18 cellular contexts compared by ENCODE assay signal in the genomic region with DNA sequence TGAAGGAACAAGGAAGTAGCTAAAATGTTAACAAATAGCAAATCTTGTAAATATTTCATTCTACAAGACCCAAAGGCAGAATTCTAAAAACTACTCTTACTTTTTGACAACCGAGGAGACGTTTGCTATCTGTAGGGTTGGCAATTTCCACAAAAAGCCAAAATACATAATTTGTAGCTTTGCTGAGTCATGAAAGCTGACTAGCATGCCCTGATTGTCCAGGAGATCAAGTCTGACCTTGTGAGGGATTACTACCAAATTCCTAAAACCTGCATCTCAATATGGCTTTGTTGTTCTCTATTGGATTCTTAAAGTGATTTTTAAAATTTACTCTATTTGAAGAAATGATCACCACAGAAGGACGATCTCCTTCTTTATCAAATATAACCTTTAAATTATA. TPM values are rescaled to one million over a fixed set of nuclear protein-coding genes. Genes with fewer than 3 reads are reported as not detected.
DNase-seq lines count a peak whose midpoint lies in the region; FAIRE-seq and TF ChIP-seq lines count a peak whose summit lies in the region.
"Had no signal": no experiment of that assay in that cellular context is flagged by ENCODE, and none has a peak within 500 bp of the region (broad histone marks: within the 10 kb centered on the region; RNA-seq: fewer than 3 reads in every experiment).

No MANE protein-coding gene starts in this region.

- no peak overlapping the region for H3K14ac ChIP-seq in mesenchymal stem cell (ENCODE audit: low read length in 2 of 2)

- H3K36me3 Mint-ChIP-seq in activated naive CD8-positive, alpha-beta T cell treated with anti-CD3 and anti-CD28 coated beads for 36 hours: peaks cover 47% of the 10 kb centered on the region
- H3K36me3 Mint-ChIP-seq in Caco-2 (ENCODE audit: insufficient read depth, unreplicated experiment): peaks cover 81% of the 10 kb centered on the region

- H3K4me2 ChIP-seq in mesenchymal stem cell (ENCODE audit: low read length, poor library complexity, severe bottlenecking): no peak overlapping the region

- 100% methylated on average over 3 of the region's 3 CpGs for WGBS in mesenchymal stem cell
- 66 to 78% (median 74%) methylated on average over 3 of the region's 3 CpGs for WGBS in stomach, 5 donors

- no TSS peak for BruUV-seq in Caco-2 (replicated peaks; lab: Mats Ljungman, UMichigan)

- no peaks in the 10 kb centered on the region for H3K27me3 Mint-ChIP-seq in activated naive CD8-positive, alpha-beta T cell treated with anti-CD3 and anti-CD28 coated beads for 36 hours
- H3K27me3 Mint-ChIP-seq in Caco-2 (ENCODE audit: insufficient read depth, unreplicated experiment): no peaks in the 10 kb centered on the region

- H3K4me3 ChIP-seq in ACC112 (ENCODE audit: low read depth, low read length) (no peak overlapping the region), mesenchymal stem cell (ENCODE audit: insufficient read depth in 1 of 2, low read depth in 1 of 2, low read length in 2 of 2) (peak overlapping the region in 1 of 2 experiments; percentile 46), Caco-2 (ENCODE audit: low read depth, low read length) (no peak overlapping the region), stomach (no peak overlapping the region)
- H3K4me3 ChIP-seq: prostate gland had no signal

- H3K9ac ChIP-seq in mesenchymal stem cell (ENCODE audit: low read length): peak overlapping the region; percentile 71

- H3K9me3 ChIP-seq in mesenchymal stem cell (ENCODE audit: control insufficient read depth, low read length) (no peaks in the 10 kb centered on the region), Caco-2 (no peaks in the 10 kb centered on the region), stomach (no peaks in the 10 kb centered on the region)
- H3K9me3 ChIP-seq: prostate gland had no signal

- no peak for TF ChIP-seq POLR2A in stomach (IDR thresholded peaks at IDR 0.05)

- H3K36me3 ChIP-seq in ACC112 (ENCODE audit: insufficient read depth, low read length): peaks cover 24% of the 10 kb centered on the region
- peaks cover 38 to 85% of the 10 kb centered on the region in 2 experiments for H3K36me3 ChIP-seq in mesenchymal stem cell (ENCODE audit: control insufficient read depth in 1 of 2, insufficient read depth in 2 of 2, low read depth in 1 of 2, low read length in 2 of 2)
- H3K36me3 ChIP-seq in Caco-2 (ENCODE audit: control insufficient read depth, insufficient read depth, low read length): no peaks in the 10 kb centered on the region; the same call in 1 of the 2 replicates
- peaks cover 76 to 100% (median 100%) of the 10 kb centered on the region in 4 donors for H3K36me3 ChIP-seq in stomach

- CTCF ChIA-PET in Caco-2 (lab: Charles Lee): no interaction called here

- H3K4me1 Mint-ChIP-seq in activated naive CD8-positive, alpha-beta T cell treated with anti-CD3 and anti-CD28 coated beads for 36 hours: peaks cover 46% of the 10 kb centered on the region
- peaks cover 4% of the 10 kb centered on the region for H3K4me1 Mint-ChIP-seq in Caco-2 (ENCODE audit: low read depth, unreplicated experiment)

- no peak overlapping the region for H3K4me3 Mint-ChIP-seq in activated naive CD8-positive, alpha-beta T cell treated with anti-CD3 and anti-CD28 coated beads for 36 hours
- no peak overlapping the region for H3K4me3 Mint-ChIP-seq in Caco-2 (ENCODE audit: unreplicated experiment)

- no peak overlapping the region for H3K4ac ChIP-seq in mesenchymal stem cell (ENCODE audit: low read depth in 1 of 2, low read length in 2 of 2)

- peak overlapping the region; percentile 87 for H3K27ac Mint-ChIP-seq in activated naive CD8-positive, alpha-beta T cell treated with anti-CD3 and anti-CD28 coated beads for 36 hours
- no peak overlapping the region for H3K27ac Mint-ChIP-seq in Caco-2 (ENCODE audit: unreplicated experiment)

- H3K27ac ChIP-seq in ACC112 (ENCODE audit: low read depth, low read length): peak overlapping the region; percentile 48
- H3K27ac ChIP-seq in mesenchymal stem cell (ENCODE audit: low read length, poor library complexity, severe bottlenecking): no peak overlapping the region
- peak overlapping the region in 1 of 5 donors; percentile 22 for H3K27ac ChIP-seq in stomach
- H3K27ac ChIP-seq: C4-2B, prostate gland had no signal

- peaks cover 11% of the 10 kb centered on the region for H3K4me1 ChIP-seq in ACC112 (ENCODE audit: control insufficient read depth, insufficient read depth, low read length, unreplicated experiment)
- no peaks in the 10 kb centered on the region for H3K4me1 ChIP-seq in mesenchymal stem cell (ENCODE audit: control insufficient read depth, insufficient read depth, low read depth, low read length)
- H3K4me1 ChIP-seq in Caco-2: peaks cover 6% of the 10 kb centered on the region
- H3K4me1 ChIP-seq in stomach: peaks cover 0 to 24% (median 14%) of the 10 kb centered on the region in 4 donors
- H3K4me1 ChIP-seq: prostate gland had no signal

- no peak overlapping the region for H2BK12ac ChIP-seq in mesenchymal stem cell (ENCODE audit: low read length in 2 of 2)

- no peak overlapping the region for H2BK5ac ChIP-seq in mesenchymal stem cell (ENCODE audit: low read depth, low read length, poor library complexity, severe bottlenecking)

- intact Hi-C loops in Caco-2 (cut with micrococcal nuclease; ENCODE audit: unreplicated experiment) (no loop called here), stomach (cut with DNase I; ENCODE audit: low total_unique reads) (no loop called here)

- no peak overlapping the region for H3K18ac ChIP-seq in mesenchymal stem cell (ENCODE audit: low read depth in 1 of 2, low read length in 2 of 2)

- POLR2A ChIA-PET in Caco-2 (lab: Charles Lee): interaction anchor here (0.6 kb wide), 1 partner anchor 11 kb away, joined by 3 read pairs; no protein-coding TSS in a partner anchor

- H3K79me1 ChIP-seq in mesenchymal stem cell (replicated peaks; ENCODE audit: low read length, poor library complexity, severe bottlenecking): peaks cover 25% of the 10 kb centered on the region

- no peak overlapping the region for H2AK5ac ChIP-seq in mesenchymal stem cell (ENCODE audit: low read length, severe bottlenecking)

- TF ChIP-seq EP300 in stomach (IDR thresholded peaks at IDR 0.05): no peak

- DNase-seq in GM19239 (ENCODE audit: insufficient read length, low spot score) (no peak), mesenchymal stem cell (no peak), urothelium cell line (ENCODE audit: low spot score) (no peak), Caco-2 (no peak), stomach (no peak)
- DNase-seq in activated naive CD8-positive, alpha-beta T cell treated with anti-CD3 and anti-CD28 coated beads for 36 hours: no peak
- DNase-seq in stimulated activated naive CD4-positive, alpha-beta T cell treated with Interleukin-2 at 50 U/mL for 16 hours (lab: John Stamatoyannopoulos, UW): no peak
- DNase-seq: activated CD8-positive, alpha-beta memory T cell treated with anti-CD3 and anti-CD28 coated beads, Interleukin-2, amount 50 U/mL, for 4 hours; KG1; NCI-H146; NCI-H526 treated with DMSO at 0.1 percent for 48 hours; stimulated activated CD4-positive, alpha-beta T cell treated with anti-CD3 and anti-CD28 coated beads, Interleukin-2, amount 100 ng/mL, for 24 hours; stimulated activated naive CD4-positive, alpha-beta T cell had no signal

- no peak overlapping the region for H2BK15ac ChIP-seq in mesenchymal stem cell (ENCODE audit: low read depth, poor library complexity, severe bottlenecking)

- TF ChIP-seq CTCF in Caco-2 (IDR thresholded peaks at IDR 0.05; ENCODE audit: insufficient read depth in 1 of 2, low read depth in 1 of 2, low read length in 1 of 2, severe bottlenecking in 1 of 2, unreplicated experiment in 1 of 2) (no peak), stomach (IDR thresholded peaks at IDR 0.05) (no peak)

- H2AFZ ChIP-seq in ACC112 (ENCODE audit: low read length, unreplicated experiment) (no peak overlapping the region), mesenchymal stem cell (ENCODE audit: low read depth, low read length) (no peak overlapping the region)

- no peak overlapping the region for H4K91ac ChIP-seq in mesenchymal stem cell (ENCODE audit: low read length)

- no peak overlapping the region for H3K23ac ChIP-seq in mesenchymal stem cell (ENCODE audit: low read length in 2 of 2)

- no peaks in the 10 kb centered on the region for H3K27me3 ChIP-seq in ACC112 (ENCODE audit: insufficient read depth, low read length)
- no peaks in the 10 kb centered on the region for H3K27me3 ChIP-seq in mesenchymal stem cell (ENCODE audit: control insufficient read depth in 1 of 2, insufficient read depth in 1 of 2, low read length in 2 of 2)
- H3K27me3 ChIP-seq in Caco-2 (replicated peaks; ENCODE audit: control insufficient read depth, insufficient read depth, low read length): no peaks in the 10 kb centered on the region
- no peaks in the 10 kb centered on the region for H3K27me3 ChIP-seq in stomach

- no peaks in the 10 kb centered on the region for H3K9me3 Mint-ChIP-seq in activated naive CD8-positive, alpha-beta T cell treated with anti-CD3 and anti-CD28 coated beads for 36 hours
- H3K9me3 Mint-ChIP-seq in Caco-2 (ENCODE audit: unreplicated experiment): no peaks in the 10 kb centered on the region

- H3K79me2 ChIP-seq in ACC112 (ENCODE audit: control insufficient read depth, insufficient read depth, low read length, unreplicated experiment): peaks cover 40% of the 10 kb centered on the region

- no peak overlapping the region for H4K8ac ChIP-seq in mesenchymal stem cell (ENCODE audit: low read length)

- H2BK120ac ChIP-seq in mesenchymal stem cell (ENCODE audit: low read depth, low read length): no peak overlapping the region

- FAIRE-seq in GM19239 (lab: Jason Lieb, UNC) (peak; percentile 68), urothelium cell line (lab: Jason Lieb, UNC) (no peak)
- FAIRE-seq: bronchial epithelial cell, TTC549 had no signal

RNA-seq across cellular contexts. Expression of a gene that starts 10.8 kb away (rescaled TPM):
- total RNA-seq in activated naive CD8-positive, alpha-beta T cell treated with anti-CD3 and anti-CD28 coated beads for 36 hours: 100 to 1,000 TPM; 104 TPM
- polyA plus RNA-seq in mesenchymal stem cell (2013, experiment 1 of 2): 34.0 TPM
- polyA plus RNA-seq in mesenchymal stem cell (2013, experiment 2 of 2): 34.4 TPM
- total RNA-seq in Caco-2 (2022) (56.2 and 56.7 TPM in 2 replicates), stomach (10 to 100 TPM in 4 of 5 donors, 1 to 10 TPM in 1; 7.5 to 80.6 (median 46.2) TPM)
- 10 to 100 TPM; 24.1 to 42.6 (median 26.1) TPM for polyA plus RNA-seq in stomach
